8 cellular contexts compared by ENCODE assay signal in the genomic region with DNA sequence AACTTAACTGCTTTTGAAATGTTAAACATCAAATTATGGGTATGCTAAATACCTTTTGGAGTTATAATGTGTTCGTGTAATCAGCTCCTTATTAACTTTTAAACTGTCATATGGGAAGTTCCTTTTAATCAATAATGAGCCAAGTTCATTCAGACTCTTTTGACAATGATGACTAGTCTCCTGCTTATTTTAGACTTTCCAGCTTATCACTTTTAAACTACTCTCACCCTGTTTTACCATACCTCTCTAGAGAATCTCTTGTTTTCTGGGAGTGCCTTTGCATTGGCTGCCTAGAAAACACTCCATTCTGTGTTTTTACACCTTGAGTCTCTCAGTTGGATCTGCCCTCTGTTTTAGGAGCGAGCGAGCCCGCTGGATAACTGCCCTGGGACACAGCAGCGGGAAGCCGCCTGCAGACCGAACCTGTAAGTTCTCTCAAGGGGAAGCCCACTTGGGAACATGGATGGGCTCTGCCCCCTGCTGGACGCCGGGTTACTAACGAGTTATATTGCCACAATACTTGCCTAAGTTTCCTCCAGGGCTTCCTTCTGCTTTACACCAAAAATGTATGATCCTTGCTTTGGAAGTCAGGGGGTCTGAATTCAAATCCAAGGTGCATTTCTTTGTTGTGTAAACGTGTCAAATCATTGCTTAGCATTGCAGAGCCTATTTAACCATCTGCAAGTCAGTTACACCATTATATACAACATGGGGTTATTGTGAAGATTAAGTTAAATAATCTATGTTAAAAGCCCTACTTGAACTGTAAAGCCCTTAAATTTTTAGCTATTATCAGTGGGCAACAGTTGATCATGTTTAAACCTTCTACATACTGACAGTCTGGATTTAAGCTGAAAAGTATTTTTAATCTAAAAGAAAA.
A peak's percentile ranks its signal among the peaks of the same experiment; 100 is the strongest.
DNase-seq lines count a peak whose midpoint lies in the region; ATAC-seq, FAIRE-seq and TF ChIP-seq lines count a peak whose summit lies in the region.

No MANE protein-coding gene starts in this region.

- ATAC-seq in GM18909 (IDR thresholded peaks at IDR 0.05; ENCODE audit: poor library complexity, unreplicated experiment) (peak; percentile 96), HG03135 (IDR thresholded peaks at IDR 0.05; ENCODE audit: unreplicated experiment) (peak; percentile 98)

- peak; percentile 84 for DNase-seq in AG10803 (ENCODE audit: low read depth)
- DNase-seq in NCI-H2171 treated with DMSO at 0.1 percent for 48 hours (lab: John Stamatoyannopoulos, UW): peak; percentile 73
- peak; percentile 89 for DNase-seq in WERI-Rb-1
- peak; percentile 76 for DNase-seq in bronchial epithelial cell (ENCODE audit: low read depth)
- peak; percentile 94 for DNase-seq in islet precursor cell
- DNase-seq in stimulated activated CD4-positive, alpha-beta T cell treated with anti-CD3 and anti-CD28 coated beads, Interleukin-1b, Interleukin-23, amount 100 ng/mL, for 1 hour (ENCODE audit: low read depth in 2 of 2): peak; percentile 5 to 51

- H3K27me3 ChIP-seq in WERI-Rb-1 (ENCODE audit: insufficient read depth, low read depth, severe bottlenecking) (no peaks in the 10 kb centered on the region), bronchial epithelial cell (ENCODE audit: control insufficient read depth, insufficient read depth, low read length) (no peaks in the 10 kb centered on the region)

- peak; percentile 13 for FAIRE-seq in bronchial epithelial cell (lab: Jason Lieb, UNC)

- no peak overlapping the region for H3K27ac ChIP-seq in WERI-Rb-1

- H3K36me3 ChIP-seq in WERI-Rb-1: peaks cover 3% of the 10 kb centered on the region; the same call in 1 of the 2 replicates
- peaks cover 1% of the 10 kb centered on the region for H3K36me3 ChIP-seq in bronchial epithelial cell (ENCODE audit: control insufficient read depth, insufficient read depth, low read length)

- H3K9me3 ChIP-seq in WERI-Rb-1 (ENCODE audit: severe bottlenecking): no peaks in the 10 kb centered on the region

- TF ChIP-seq CTCF in AG10803 (conservative IDR thresholded peaks at IDR 0.05; ENCODE audit: low read length): peak; percentile 97
- peak; percentile 88 for TF ChIP-seq CTCF in WERI-Rb-1 (IDR thresholded peaks at IDR 0.05; ENCODE audit: low read depth, low read length)
- TF ChIP-seq CTCF in bronchial epithelial cell (IDR thresholded peaks at IDR 0.05; ENCODE audit: insufficient read depth, low read length, severe bottlenecking): peak; percentile 93

- H3K4me3 ChIP-seq in AG10803 (ENCODE audit: low read length): no peak overlapping the region
- H3K4me3 ChIP-seq in WERI-Rb-1 (ENCODE audit: low read depth, low read length): no peak overlapping the region
- no peak overlapping the region for H3K4me3 ChIP-seq in bronchial epithelial cell (ENCODE audit: low read depth, low read length)

Comparison
In these comparisons a context has a peak if more than half of its experiments do, and no peak if none do; other contexts are left out.
1. DNase-seq: peak in every context shown above with its lines; median percentile 94 in islet precursor cell; 89 in WERI-Rb-1; 84 in AG10803; 76 in bronchial epithelial cell; 73 in NCI-H2171 treated with DMSO at 0.1 percent for 48 hours; 28 in stimulated activated CD4-positive, alpha-beta T cell treated with anti-CD3 and anti-CD28 coated beads, Interleukin-1b, Interleukin-23, amount 100 ng/mL, for 1 hour.